In the genomic region with DNA sequence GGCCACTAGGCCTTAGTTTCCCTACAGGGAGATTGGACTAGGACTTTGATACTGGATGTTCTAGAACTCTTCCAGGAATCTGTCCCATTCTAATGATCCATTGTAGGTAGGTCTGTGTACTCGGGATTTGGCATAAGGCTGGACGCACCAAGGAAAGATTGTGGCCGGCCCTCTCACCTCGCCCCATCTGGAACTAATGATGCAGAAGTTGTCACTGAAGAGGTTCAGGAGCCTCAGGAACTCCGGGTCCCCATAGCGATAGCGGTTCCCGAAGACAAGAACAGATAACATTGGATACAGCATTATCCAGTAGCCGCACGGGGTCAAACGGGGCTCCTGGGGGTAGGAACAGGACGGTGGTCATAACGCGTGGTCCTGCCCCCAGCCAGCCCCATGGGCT, we compare ENCODE assay signal across 10 cellular contexts. TPM values are rescaled to one million over a fixed set of nuclear protein-coding genes. Genes with fewer than 3 reads are reported as not detected.
DNase-seq lines count a peak whose midpoint lies in the region; ATAC-seq and TF ChIP-seq lines count a peak whose summit lies in the region.
"Had no signal": no experiment of that assay in that cellular context is flagged by ENCODE, and none has a peak within 500 bp of the region (broad histone marks: within the 10 kb centered on the region; RNA-seq: fewer than 3 reads in every experiment).

No MANE protein-coding gene starts in this region.

- no peaks in the 10 kb centered on the region for H3K9me3 Mint-ChIP-seq in Caco-2 (ENCODE audit: unreplicated experiment)

- ATAC-seq in RWPE2 (ENCODE audit: low read depth), result no peak
- no peak for ATAC-seq in HG03571 (IDR thresholded peaks at IDR 0.05; ENCODE audit: unreplicated experiment)
- no peak for ATAC-seq in HG03432 (IDR thresholded peaks at IDR 0.05; ENCODE audit: unreplicated experiment)
- ATAC-seq in GM21723 (IDR thresholded peaks at IDR 0.05; ENCODE audit: unreplicated experiment), result no peak
- ATAC-seq: HepG2 had no signal

- peak overlapping the region; percentile 98 for H3K27ac Mint-ChIP-seq in Caco-2 (ENCODE audit: unreplicated experiment)

- H3K4me3 ChIP-seq in Caco-2 (ENCODE audit: low read depth, low read length), result peak overlapping the region; percentile 33
- H3K4me3 ChIP-seq in RWPE2 (ENCODE audit: severe bottlenecking), result no peak overlapping the region
- H3K4me3 ChIP-seq in esophagus squamous epithelium, result peak overlapping the region; percentile 27 to 66 (median 50)
- peak overlapping the region; percentile 45 for H3K4me3 ChIP-seq in ovary

- peaks cover 46% of the 10 kb centered on the region for H3K4me1 Mint-ChIP-seq in Caco-2 (ENCODE audit: low read depth, unreplicated experiment)

- TF ChIP-seq CTCF in Caco-2 (IDR thresholded peaks at IDR 0.05; ENCODE audit: insufficient read depth in 1 of 2, low read depth in 1 of 2, low read length in 1 of 2, severe bottlenecking in 1 of 2, unreplicated experiment in 1 of 2) (no peak), RWPE2 (IDR thresholded peaks at IDR 0.05; ENCODE audit: poor library complexity, severe bottlenecking) (no peak), esophagus squamous epithelium (IDR thresholded peaks at IDR 0.05) (no peak), ovary (IDR thresholded peaks at IDR 0.05) (no peak)

- peak overlapping the region; percentile 87 for H3K4me3 Mint-ChIP-seq in Caco-2 (ENCODE audit: unreplicated experiment)

- no peak for TF ChIP-seq EP300 in ovary (IDR thresholded peaks at IDR 0.05)

- H3K27me3 ChIP-seq in Caco-2 (replicated peaks; ENCODE audit: control insufficient read depth, insufficient read depth, low read length), result no peaks in the 10 kb centered on the region
- H3K27me3 ChIP-seq in RWPE2 (ENCODE audit: insufficient read depth, poor library complexity, severe bottlenecking), result no peaks in the 10 kb centered on the region
- no peaks in the 10 kb centered on the region for H3K27me3 ChIP-seq in esophagus squamous epithelium
- H3K27me3 ChIP-seq in ovary, result no peaks in the 10 kb centered on the region

- POLR2A ChIA-PET in Caco-2 (lab: Charles Lee), result interaction anchor here (0.7 kb wide), 1 partner anchor 532 kb away, joined by 3 read pairs; no protein-coding TSS in a partner anchor

- WGBS in esophagus squamous epithelium, 2 donors, result 40 to 77% methylated on average over 1 to 6 of the region's 14 CpGs
- 32 to 52% (median 51%) methylated on average over 11 to 14 of the region's 14 CpGs for WGBS in ovary, 3 donors

- intact Hi-C loops in Caco-2 (cut with micrococcal nuclease; ENCODE audit: unreplicated experiment), result no loop called here
- intact Hi-C loops in esophagus squamous epithelium (cut with DNase I), result loop anchor here (5.0 kb wide), 1 partner anchor 148 kb away; no protein-coding TSS in a partner anchor
- intact Hi-C loops in ovary (cut with DNase I), result no loop called here

- peaks cover 80% of the 10 kb centered on the region for H3K36me3 Mint-ChIP-seq in Caco-2 (ENCODE audit: insufficient read depth, unreplicated experiment)

- H3K36me3 ChIP-seq in Caco-2 (ENCODE audit: control insufficient read depth, insufficient read depth, low read length), result peaks cover 17% of the 10 kb centered on the region
- peaks cover 41% of the 10 kb centered on the region for H3K36me3 ChIP-seq in RWPE2 (ENCODE audit: low read depth)
- peaks cover 0 to 27% (median 6%) of the 10 kb centered on the region in 3 donors for H3K36me3 ChIP-seq in esophagus squamous epithelium
- H3K36me3 ChIP-seq in ovary, result no peaks in the 10 kb centered on the region

- H3K9me3 ChIP-seq in Caco-2, result no peaks in the 10 kb centered on the region
- no peaks in the 10 kb centered on the region for H3K9me3 ChIP-seq in RWPE2 (ENCODE audit: severe bottlenecking)
- H3K9me3 ChIP-seq in esophagus squamous epithelium, result no peaks in the 10 kb centered on the region
- no peaks in the 10 kb centered on the region for H3K9me3 ChIP-seq in ovary

- CTCF ChIA-PET in Caco-2 (lab: Charles Lee), result interaction anchor here (0.6 kb wide), 1 partner anchor 37 kb away, joined by 5 read pairs; no protein-coding TSS in a partner anchor

- TSS peak; percentile 80 for BruUV-seq in Caco-2 (replicated peaks; lab: Mats Ljungman, UMichigan)

- DNase-seq in Caco-2 (no peak), RWPE2 (ENCODE audit: low spot score) (no peak), esophagus squamous epithelium (lab: John Stamatoyannopoulos, UW) (no peak), ovary (peak in 1 of 5 donors; percentile 52), NCI-H1436 (lab: John Stamatoyannopoulos, UW) (no peak)
- DNase-seq: activated effector memory CD4-positive, alpha-beta T cell treated with Interleukin-2 at 50 U/mL for 16 hours had no signal

- TF ChIP-seq POLR2A in esophagus squamous epithelium (IDR thresholded peaks at IDR 0.05), result no peak
- no peak for TF ChIP-seq POLR2A in ovary (IDR thresholded peaks at IDR 0.05)

- H3K27ac ChIP-seq in RWPE2 (ENCODE audit: poor library complexity, severe bottlenecking) (peak overlapping the region; percentile 37), esophagus squamous epithelium (peak overlapping the region; percentile 67 to 87 (median 84)), ovary (peak overlapping the region in 1 of 2 donors; percentile 39)

- H3K4me1 ChIP-seq in Caco-2, result peaks cover 17% of the 10 kb centered on the region
- peaks cover 2% of the 10 kb centered on the region for H3K4me1 ChIP-seq in RWPE2 (ENCODE audit: insufficient read depth, poor library complexity, severe bottlenecking)
- H3K4me1 ChIP-seq in esophagus squamous epithelium, result peaks cover 40 to 79% (median 60%) of the 10 kb centered on the region in 3 donors
- H3K4me1 ChIP-seq in ovary (ENCODE audit: insufficient read depth), result peaks cover 26% of the 10 kb centered on the region

- H3K27me3 Mint-ChIP-seq in Caco-2 (ENCODE audit: insufficient read depth, unreplicated experiment), result no peaks in the 10 kb centered on the region

RNA-seq across cellular contexts. Expression of a gene that starts 11.2 kb away (rescaled TPM):
- 135 and 144 TPM in 2 replicates for total RNA-seq in Caco-2 (2022)
- total RNA-seq in esophagus squamous epithelium, result 10 to 100 TPM; 30.3 to 50.9 (median 33.0) TPM
- 100 to 1,000 TPM in 4 of 7 donors, 10 to 100 TPM in 3; 61.5 to 121 (median 102) TPM for total RNA-seq in ovary
- polyA plus RNA-seq in ovary, result 10 to 100 TPM; 43.6 to 82.7 TPM

RNA-seq across cellular contexts. Expression of a gene that starts 32.1 kb away (rescaled TPM):
- total RNA-seq in Caco-2 (2022), result 19.9 and 21.5 TPM in 2 replicates
- total RNA-seq in esophagus squamous epithelium, result 10 to 100 TPM; 15.2 to 37.0 (median 20.5) TPM
- 10 to 100 TPM in 6 of 7 donors, 1 to 10 TPM in 1; 9.1 to 32.9 (median 19.3) TPM for total RNA-seq in ovary
- polyA plus RNA-seq in ovary, result 10 to 100 TPM in 1 of 2 donors, 1 to 10 TPM in 1; 6.5 to 18.9 TPM

RNA-seq across cellular contexts. Expression of a gene that starts 34.8 kb away (rescaled TPM):
- total RNA-seq in Caco-2 (2022) (1.1 and 1.3 TPM in 2 replicates), esophagus squamous epithelium (1 to 10 TPM in 1 of 4 donors, not detected in 3; 3.7 TPM), ovary (1 to 10 TPM in 5 of 7 donors, not detected in 2; 1.7 to 3.9 (median 2.6) TPM)
- polyA plus RNA-seq in ovary, result 1 to 10 TPM in 1 of 2 donors, not detected in 1; 1.9 TPM
- total RNA-seq: HepG2 had no signal

RNA-seq across cellular contexts. Expression of a gene that starts 40.1 kb away (rescaled TPM):
- total RNA-seq in Caco-2 (2022) (not detected in 2 replicates), esophagus squamous epithelium (not detected), ovary (1 to 10 TPM in 4 of 7 donors, under 1 TPM in 3; 0.25 to 2.7 (median 1.2) TPM)
- 1 to 10 TPM; 1.2 to 3.4 TPM for polyA plus RNA-seq in ovary
- total RNA-seq: HepG2 had no signal
- polyA plus RNA-seq: HepG2 had no signal

RNA-seq across cellular contexts. Expression of a gene that starts 59.2 kb away (rescaled TPM):
- total RNA-seq in Caco-2 (2022) (133 and 134 TPM in 2 replicates), esophagus squamous epithelium (10 to 100 TPM; 45.0 to 79.5 (median 51.0) TPM), ovary (10 to 100 TPM; 48.9 to 80.7 (median 72.4) TPM)
- 10 to 100 TPM; 56.4 to 83.9 TPM for polyA plus RNA-seq in ovary
